In the genomic region with DNA sequence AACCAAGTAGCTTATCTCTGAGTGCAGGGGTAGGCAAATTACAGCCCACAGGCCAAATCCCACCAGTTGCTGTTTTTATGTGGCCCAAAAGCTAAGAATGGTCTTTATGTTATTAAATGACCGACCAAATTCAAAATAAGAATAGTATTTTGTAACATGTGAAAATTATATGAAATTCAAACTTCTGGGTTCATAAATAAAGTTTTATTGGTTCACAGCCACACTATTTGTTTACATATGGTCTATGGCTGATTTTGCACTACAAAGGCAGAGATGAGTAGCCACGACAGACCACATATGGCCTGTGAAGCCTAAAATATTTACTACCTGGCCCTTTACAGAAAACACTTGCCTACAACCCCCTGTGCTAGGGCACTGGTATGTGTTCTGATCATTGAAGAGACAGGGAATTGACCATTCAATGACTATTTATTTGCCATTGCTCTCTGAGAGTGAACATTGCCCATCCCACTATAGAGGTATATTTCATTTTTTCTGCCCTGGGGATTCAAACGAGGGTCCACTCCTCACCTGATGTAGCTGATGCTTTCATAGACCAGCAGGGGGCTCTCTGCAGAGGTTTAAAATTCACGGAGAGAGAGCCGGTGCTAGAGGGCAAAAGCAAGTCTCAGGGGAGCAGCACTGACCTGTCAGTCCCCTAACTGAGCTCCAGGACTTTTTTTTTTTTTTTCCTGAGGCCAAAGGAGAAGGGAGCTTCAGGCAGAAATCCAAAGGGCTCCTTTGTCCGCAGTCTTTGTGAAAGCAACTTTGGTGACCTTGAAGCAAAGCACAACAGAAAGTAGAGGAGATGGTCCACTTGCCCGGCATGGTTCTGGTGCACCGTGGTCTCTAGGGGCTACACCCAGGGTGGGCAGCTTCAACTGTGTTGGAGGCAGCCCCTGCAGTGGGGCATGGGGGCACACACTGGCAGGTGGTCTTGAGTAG, we compare ENCODE assay signal across 9 cellular contexts. TPM values are rescaled to one million over a fixed set of nuclear protein-coding genes. Genes with fewer than 3 reads are reported as not detected.
DNase-seq lines count a peak whose midpoint lies in the region; ATAC-seq, FAIRE-seq and TF ChIP-seq lines count a peak whose summit lies in the region.
"Had no signal": no experiment of that assay in that cellular context is flagged by ENCODE, and none has a peak within 500 bp of the region (broad histone marks: within the 10 kb centered on the region; RNA-seq: fewer than 3 reads in every experiment).

No MANE protein-coding gene starts in this region.

- BruUV-seq in OCI-LY7 (replicated peaks; lab: Mats Ljungman, UMichigan): no TSS peak

- H3K4me1 ChIP-seq in OCI-LY7 (ENCODE audit: insufficient read depth, low read length, poor library complexity, severe bottlenecking): peaks cover 4% of the 10 kb centered on the region
- H3K4me1 ChIP-seq: SJSA1 had no signal

- POLR2A ChIA-PET in OCI-LY7 (lab: Charles Lee): interaction anchor here (0.6 to 1.8 kb wide), 5 partner anchors 9 to 273 kb away, joined by 3 to 10 read pairs (median 4); no protein-coding TSS in a partner anchor

- H3K79me2 ChIP-seq in OCI-LY7 (ENCODE audit: insufficient read depth, low read depth, low read length): no peaks in the 10 kb centered on the region

- ATAC-seq in left ventricle myocardium superior (peak; percentile 49), GM19395 (IDR thresholded peaks at IDR 0.05; ENCODE audit: unreplicated experiment) (no peak), HG02981 (IDR thresholded peaks at IDR 0.05; ENCODE audit: unreplicated experiment) (no peak)

- FAIRE-seq in D721Med (lab: Jason Lieb, UNC): peak; percentile 44

- no peaks in the 10 kb centered on the region for H3K36me3 ChIP-seq in OCI-LY7 (ENCODE audit: insufficient read depth, low read length)
- H3K36me3 ChIP-seq: SJSA1 had no signal

- CTCF ChIA-PET in OCI-LY7 (lab: Charles Lee; ENCODE audit: unreplicated experiment): interaction anchor here (0.6 to 1.9 kb wide), 5 partner anchors 9 to 986 kb away, joined by 4 to 9 read pairs (median 4); no protein-coding TSS in a partner anchor

- intact Hi-C loops in OCI-LY7 (cut with micrococcal nuclease; ENCODE audit: unreplicated experiment): loop anchor here (1.0 kb wide), 1 partner anchor 79 kb away; no protein-coding TSS in a partner anchor
- intact Hi-C loops in left ventricle myocardium superior (cut with micrococcal nuclease): no loop called here

- H3K9me3 ChIP-seq in OCI-LY7 (ENCODE audit: low read length): no peaks in the 10 kb centered on the region
- H3K9me3 ChIP-seq: SJSA1 had no signal

- no peaks in the 10 kb centered on the region for H4K20me1 ChIP-seq in OCI-LY7 (ENCODE audit: insufficient read depth, low read length)

- no peak overlapping the region for H3K4me2 ChIP-seq in OCI-LY7 (ENCODE audit: low read length)

- no peak overlapping the region for H3K27ac ChIP-seq in OCI-LY7 (ENCODE audit: low read depth, low read length, poor library complexity, severe bottlenecking)
- H3K27ac ChIP-seq: SJSA1 had no signal

- DNase-seq in D721Med (ENCODE audit: insufficient read length, low spot score): peak; percentile 66
- DNase-seq in HPDE6-E6E7 (ENCODE audit: extremely low spot score): peak; percentile 37
- DNase-seq in OCI-LY7 (ENCODE audit: low spot score): peak; percentile 76
- peak; percentile 70 for DNase-seq in activated effector memory CD4-positive, alpha-beta T cell treated with anti-CD3 and anti-CD28 coated beads, Interleukin-2, amount 50 U/mL, for 16 hours
- no peak for DNase-seq in left ventricle myocardium superior
- DNase-seq in stimulated activated CD4-positive, alpha-beta T cell treated with anti-CD3 and anti-CD28 coated beads, Interleukin-2, amount 100 ng/mL, for 4 hours (ENCODE audit: low read depth): peak; percentile 13

- H2AFZ ChIP-seq in OCI-LY7 (ENCODE audit: low read length): no peak overlapping the region

- TF ChIP-seq CTCF in D721Med (IDR thresholded peaks at IDR 0.05; ENCODE audit: insufficient read depth, missing control alignments) (peak; percentile 69), OCI-LY7 (conservative IDR thresholded peaks at IDR 0.05; ENCODE audit: low read length) (peak; percentile 95)

- H3K4me3 ChIP-seq in OCI-LY7 (ENCODE audit: low read depth, low read length, poor library complexity, severe bottlenecking): no peak overlapping the region
- H3K4me3 ChIP-seq: SJSA1 had no signal

- H3K9me2 ChIP-seq in OCI-LY7 (ENCODE audit: insufficient read depth, low read length): no peaks in the 10 kb centered on the region

RNA-seq across cellular contexts. Expression of a gene that starts 7.3 kb away (rescaled TPM):
- 107 and 112 TPM in 2 replicates for total RNA-seq in OCI-LY7 (2014; rRNA removed; shearing (Covaris generic))
- total RNA-seq in OCI-LY7 (2022) (66.8 and 72.1 TPM in 2 replicates), left ventricle myocardium superior (22.1 TPM)

RNA-seq across cellular contexts. Expression of a gene that starts 31.7 kb away (rescaled TPM):
- total RNA-seq in OCI-LY7 (2014; rRNA removed; shearing (Covaris generic)): not detected in 2 replicates
- not detected in 2 replicates for total RNA-seq in OCI-LY7 (2022)
- total RNA-seq in left ventricle myocardium superior: 0.47 TPM
- total RNA-seq: SJSA1 had no signal

RNA-seq across cellular contexts. Expression of a gene that starts 46.3 kb away (rescaled TPM):
- not detected in 2 replicates for total RNA-seq in OCI-LY7 (2014; rRNA removed; shearing (Covaris generic))
- total RNA-seq in OCI-LY7 (2022) (not detected in 2 replicates), left ventricle myocardium superior (2.3 TPM)

RNA-seq across cellular contexts. Expression of a gene that starts 48.9 kb away (rescaled TPM):
- total RNA-seq in OCI-LY7 (2014; rRNA removed; shearing (Covaris generic)): 14.7 and 19.2 TPM in 2 replicates
- 24.2 and 24.7 TPM in 2 replicates for total RNA-seq in OCI-LY7 (2022)
- 9.7 TPM for total RNA-seq in left ventricle myocardium superior
